Comparison of ENCODE assay signal across 38 cellular contexts in genomic region chr12:56382611-56383010, GRCh38. TPM values are rescaled to one million over a fixed set of nuclear protein-coding genes. Genes with fewer than 3 reads are reported as not detected.
"Had no signal": no experiment of that assay in that cellular context is flagged by ENCODE, and none has a peak within 500 bp of the region (broad histone marks: within the 10 kb centered on the region; RNA-seq: fewer than 3 reads in every experiment).

No MANE protein-coding gene starts in this region.

- H3K9me3 ChIP-seq: MG63 had no signal

- H3K4me2 ChIP-seq: KMS-11 had no signal

- H3K27ac ChIP-seq: KMS-11 had no signal

- H3K4me3 ChIP-seq: MG63 had no signal

- DNase-seq: Kasumi-1, KBM-7, KG1, MG63, MM.1S, NCI-H1048, NCI-H1092, NCI-H1092 treated with DMSO at 0.1 percent for 48 hours, NCI-H1105, NCI-H1105 treated with DMSO at 0.1 percent for 48 hours, NCI-H1417, NCI-H1417 treated with DMSO at 0.1 percent for 48 hours, NCI-H1436, NCI-H1436 treated with DMSO at 0.1 percent for 48 hours, NCI-H146, NCI-H1694, NCI-H1694 treated with DMSO at 0.1 percent for 48 hours, NCI-H187, NCI-H187 treated with DMSO at 0.1 percent for 48 hours, NCI-H1930, NCI-H2029, NCI-H2029 treated with DMSO at 0.1 percent for 48 hours, NCI-H2081, NCI-H2081 treated with DMSO at 0.1 percent for 48 hours, NCI-H2107, NCI-H2171, NCI-H2171 treated with DMSO at 0.1 percent for 48 hours, NCI-H2227 treated with DMSO at 0.1 percent for 48 hours, NCI-H226, NCI-H345, NCI-H446, NCI-H446 treated with DMSO at 0.1 percent for 48 hours, NCI-H510A had no signal

- H3K9ac ChIP-seq: KMS-11 had no signal

- H3K27me3 ChIP-seq: MG63 had no signal

- H3K36me3 ChIP-seq: MG63 had no signal

RNA-seq across cellular contexts. Expression of gene APOF, which starts 20.0 kb away (rescaled TPM):
- total RNA-seq: LHCN-M2, M059J, MCF 10A, NCI-H460 had no signal

RNA-seq across cellular contexts. Expression of gene IL23A, which starts 43.9 kb away (rescaled TPM):
- total RNA-seq: M059J had no signal
